In the genomic region with DNA sequence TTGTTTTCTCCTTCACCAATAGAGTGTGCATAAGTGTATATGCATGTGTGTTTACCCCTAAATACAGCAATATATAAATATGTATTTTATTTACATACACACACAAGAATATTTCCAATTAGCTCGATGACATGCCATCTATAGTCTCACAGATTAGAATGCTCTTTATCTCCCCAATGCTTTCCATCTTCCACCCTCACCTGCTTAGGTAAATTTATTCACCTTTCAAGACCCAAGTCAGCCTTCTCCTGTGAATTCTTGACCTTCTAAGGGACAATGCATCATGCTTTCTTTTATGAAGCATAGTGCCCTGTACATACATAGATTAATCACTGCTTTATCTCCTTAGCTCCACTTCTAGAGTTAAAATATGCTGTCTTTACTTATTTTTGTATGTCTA, we compare ENCODE assay signal across 16 cellular contexts.
"Had no signal": no experiment of that assay in that cellular context is flagged by ENCODE, and none has a peak within 500 bp of the region (broad histone marks: within the 10 kb centered on the region; RNA-seq: fewer than 3 reads in every experiment).

No MANE protein-coding gene starts in this region.

- DNase-seq: activated CD4-positive, alpha-beta memory T cell treated with anti-CD3 and anti-CD28 coated beads, Interleukin-2, amount 10 ng/mL, durations not matched to agents 7 days and 5 days; activated CD4-positive, alpha-beta T cell treated with anti-CD3 and anti-CD28 coated beads for 36 hours; activated gamma-delta T cell treated with Interleukin-2 at 50 U/mL for 16 hours; activated naive CD8-positive, alpha-beta T cell treated with anti-CD3 and anti-CD28 coated beads for 36 hours; activated T-cell treated with anti-CD3 and anti-CD28 coated beads, Interleukin-2, amount 50 U/mL, for 72 hours; hypothalamus; left cardiac atrium; stimulated activated CD4-positive, alpha-beta T cell treated with anti-CD3 and anti-CD28 coated beads, Interleukin-12 subunit alpha, Interleukin-12 subunit beta, amount 100 ng/mL, for 4 hours; stimulated activated CD8-positive, alpha-beta memory T cell treated with anti-CD3 and anti-CD28 coated beads, Interleukin-4, amount 100 ng/mL, for 48 hours; T1000; uterus had no signal

- ATAC-seq: activated CD4-positive, alpha-beta T cell treated with anti-CD3 and anti-CD28 coated beads for 36 hours; activated T-cell treated with anti-CD3 and anti-CD28 coated beads, Interleukin-2, amount 50 U/mL, for 72 hours; esophagus mucosa; left cardiac atrium; sciatic nerve had no signal

- H3K9me3 ChIP-seq: uterus had no signal

- H3K4me1 Mint-ChIP-seq: activated CD4-positive, alpha-beta memory T cell treated with anti-CD3 and anti-CD28 coated beads, Interleukin-2, amount 10 ng/mL, durations not matched to agents 7 days and 5 days; activated naive CD8-positive, alpha-beta T cell treated with anti-CD3 and anti-CD28 coated beads for 36 hours had no signal

- H3K27me3 Mint-ChIP-seq: activated CD4-positive, alpha-beta memory T cell treated with anti-CD3 and anti-CD28 coated beads, Interleukin-2, amount 10 ng/mL, durations not matched to agents 7 days and 5 days; activated CD4-positive, alpha-beta T cell treated with anti-CD3 and anti-CD28 coated beads for 36 hours; activated naive CD8-positive, alpha-beta T cell treated with anti-CD3 and anti-CD28 coated beads for 36 hours; stimulated activated naive CD8-positive, alpha-beta T cell treated with anti-CD3 and anti-CD28 coated beads, Interleukin-15, Interleukin-2, amounts not matched to agents 100 ng/mL and 50 ng/mL, for 24 hours had no signal

- H3K4me3 Mint-ChIP-seq: activated CD4-positive, alpha-beta memory T cell treated with anti-CD3 and anti-CD28 coated beads, Interleukin-2, amount 10 ng/mL, durations not matched to agents 7 days and 5 days; activated CD4-positive, alpha-beta T cell treated with anti-CD3 and anti-CD28 coated beads for 36 hours; activated naive CD8-positive, alpha-beta T cell treated with anti-CD3 and anti-CD28 coated beads for 36 hours; activated T-cell treated with anti-CD3 and anti-CD28 coated beads, Interleukin-2, amount 50 U/mL, for 72 hours; nephron; stimulated activated naive CD8-positive, alpha-beta T cell treated with anti-CD3 and anti-CD28 coated beads, Interleukin-15, Interleukin-2, amounts not matched to agents 100 ng/mL and 50 ng/mL, for 24 hours had no signal

- H3K9me3 Mint-ChIP-seq: activated CD4-positive, alpha-beta memory T cell treated with anti-CD3 and anti-CD28 coated beads, Interleukin-2, amount 10 ng/mL, durations not matched to agents 7 days and 5 days; activated naive CD8-positive, alpha-beta T cell treated with anti-CD3 and anti-CD28 coated beads for 36 hours; nephron had no signal

- H3K27ac ChIP-seq: uterus had no signal

- H3K4me3 ChIP-seq: lung, uterus had no signal

- H3K27ac Mint-ChIP-seq: activated CD4-positive, alpha-beta memory T cell treated with anti-CD3 and anti-CD28 coated beads, Interleukin-2, amount 10 ng/mL, durations not matched to agents 7 days and 5 days; activated CD4-positive, alpha-beta T cell treated with anti-CD3 and anti-CD28 coated beads for 36 hours; activated naive CD8-positive, alpha-beta T cell treated with anti-CD3 and anti-CD28 coated beads for 36 hours; activated T-cell treated with anti-CD3 and anti-CD28 coated beads, Interleukin-2, amount 50 U/mL, for 72 hours; stimulated activated naive CD8-positive, alpha-beta T cell treated with anti-CD3 and anti-CD28 coated beads, Interleukin-15, Interleukin-2, amounts not matched to agents 100 ng/mL and 50 ng/mL, for 24 hours had no signal

- H3K36me3 ChIP-seq: uterus had no signal

- H3K27me3 ChIP-seq: uterus had no signal

- H3K4me1 ChIP-seq: uterus had no signal
